ENCODE assay signal across 2 cellular contexts in genomic region chr16:88247583-88247966, GRCh38.
TF ChIP-seq lines count a peak whose summit lies in the region.
"Not testable (repeated sequence)": the region's sequence is repeated elsewhere in the genome, so short reads cannot be mapped to it uniquely, and the experiment has no call there.

No MANE protein-coding gene starts in this region.

TF ChIP-seq in HEK293, 187 proteins besides CTCF, POLR2A, EP300 and RAD21:
- TF ChIP-seq ZNF366 (tag by site-specific recombination; conservative IDR thresholded peaks at IDR 0.05) (peak; percentile 62; the same call in 1 of the 2 replicates), ZNF24 (tag by site-specific recombination; IDR thresholded peaks at IDR 0.05) (peak; percentile 82), PRDM1 (tag by site-specific recombination; IDR thresholded peaks at IDR 0.05) (peak; percentile 95), SETDB1 (IDR thresholded peaks at IDR 0.05; ENCODE audit: insufficient read length, low read length) (peak; percentile 17)
- TF ChIP-seq, protein P1, sequence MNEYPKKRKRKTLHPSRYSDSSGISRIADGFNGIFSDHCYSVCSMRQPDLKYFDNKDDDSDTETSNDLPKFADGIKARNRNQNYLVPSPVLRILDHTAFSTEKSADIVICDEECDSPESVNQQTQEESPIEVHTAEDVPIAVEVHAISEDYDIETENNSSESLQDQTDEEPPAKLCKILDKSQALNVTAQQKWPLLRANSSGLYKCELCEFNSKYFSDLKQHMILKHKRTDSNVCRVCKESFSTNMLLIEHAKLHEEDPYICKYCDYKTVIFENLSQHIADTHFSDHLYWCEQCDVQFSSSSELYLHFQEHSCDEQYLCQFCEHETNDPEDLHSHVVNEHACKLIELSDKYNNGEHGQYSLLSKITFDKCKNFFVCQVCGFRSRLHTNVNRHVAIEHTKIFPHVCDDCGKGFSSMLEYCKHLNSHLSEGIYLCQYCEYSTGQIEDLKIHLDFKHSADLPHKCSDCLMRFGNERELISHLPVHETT (tag by site-specific recombination; IDR thresholded peaks at IDR 0.05), result peak; percentile 51; the same call in 1 of the 2 replicates

TF ChIP-seq in K562, 482 proteins besides CTCF, POLR2A, EP300 and RAD21:
- TF ChIP-seq AFF1 (IDR thresholded peaks at IDR 0.05; ENCODE audit: low read depth in 1 of 2, partially characterized antibody in 2 of 2), result peak in 1 of 2 experiments; percentile 34
- TF ChIP-seq TRIM24 (IDR thresholded peaks at IDR 0.05), result peak; percentile 79 to 89
- TF ChIP-seq, protein P2, sequence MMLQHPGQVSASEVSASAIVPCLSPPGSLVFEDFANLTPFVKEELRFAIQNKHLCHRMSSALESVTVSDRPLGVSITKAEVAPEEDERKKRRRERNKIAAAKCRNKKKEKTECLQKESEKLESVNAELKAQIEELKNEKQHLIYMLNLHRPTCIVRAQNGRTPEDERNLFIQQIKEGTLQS (IDR thresholded peaks at IDR 0.05), result peak; percentile 70
- TF ChIP-seq, protein P2 (CRISPR knock-in tag; conservative IDR thresholded peaks at IDR 0.05), result not testable (repeated sequence)
- TF ChIP-seq PKNOX1 (IDR thresholded peaks at IDR 0.05), result 0 out of 2 replicates have a peak, but pooled peaks have one; percentile 11
- peak; percentile 73 for TF ChIP-seq FOSL1 (tag; conservative IDR thresholded peaks at IDR 0.05)
- TF ChIP-seq TSC22D4 (tag; IDR thresholded peaks at IDR 0.05), result peak; percentile 94
- peak in 1 of 2 experiments; percentile 60; a peak in 2 of 4 replicates for TF ChIP-seq ZNF318 (IDR thresholded peaks at IDR 0.05; ENCODE audit: borderline replicate concordance in 1 of 2, low read depth in 1 of 2)
- TF ChIP-seq HLTF (IDR thresholded peaks at IDR 0.05), result peak; percentile 37; the same call in 1 of the 2 replicates
- 0 out of 2 replicates have a peak, but pooled peaks have one; percentile 71 for TF ChIP-seq NFRKB (IDR thresholded peaks at IDR 0.05; ENCODE audit: low read depth)
- peak; percentile 99 for TF ChIP-seq ZNF24 (IDR thresholded peaks at IDR 0.05)
TF ChIP-seq in K562: peak in this region for 10; not testable (repeated sequence) for 472.
